ENCODE assay signal across 19 cellular contexts in the genomic region with DNA sequence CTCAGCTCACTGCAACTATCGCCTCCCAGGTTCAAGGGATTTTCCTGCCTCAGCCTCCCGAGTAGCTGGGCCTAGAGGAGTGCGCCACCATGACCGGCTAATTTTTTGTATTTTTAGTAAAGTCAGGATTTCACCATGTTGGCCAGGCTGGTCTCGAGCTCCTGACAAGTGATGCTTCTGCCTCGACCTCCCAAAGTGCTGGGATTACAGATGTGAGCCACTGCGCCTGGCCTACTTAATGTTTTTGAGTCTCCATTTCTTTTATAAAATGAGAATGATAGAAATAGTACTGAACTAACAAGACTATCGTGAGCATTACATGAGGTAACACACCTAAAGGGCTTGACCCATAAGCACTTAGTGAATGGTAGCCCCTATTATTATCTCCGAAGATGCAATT. TPM values are rescaled to one million over a fixed set of nuclear protein-coding genes. Genes with fewer than 3 reads are reported as not detected.
DNase-seq lines count a peak whose midpoint lies in the region; ATAC-seq and TF ChIP-seq lines count a peak whose summit lies in the region.
"Had no signal": no experiment of that assay in that cellular context is flagged by ENCODE, and none has a peak within 500 bp of the region (broad histone marks: within the 10 kb centered on the region; RNA-seq: fewer than 3 reads in every experiment).

No MANE protein-coding gene starts in this region.

- no peak for TF ChIP-seq EP300 in neural cell (conservative IDR thresholded peaks at IDR 0.05; ENCODE audit: poor library complexity, severe bottlenecking)

- H3K79me2 ChIP-seq in OCI-LY7 (ENCODE audit: insufficient read depth, low read depth, low read length) = no peaks in the 10 kb centered on the region
- no peaks in the 10 kb centered on the region for H3K79me2 ChIP-seq in neural cell (replicated peaks; ENCODE audit: insufficient read depth, low read length)

- H3K27ac ChIP-seq in OCI-LY7 (ENCODE audit: low read depth, low read length, poor library complexity, severe bottlenecking) (peak overlapping the region; percentile 89), endodermal cell (ENCODE audit: low read depth, low read length) (peak overlapping the region; percentile 100), neural cell (ENCODE audit: low read length) (peak overlapping the region; percentile 57)
- H3K27ac ChIP-seq: esophagus muscularis mucosa, heart right ventricle, sigmoid colon had no signal

- H3K9me2 ChIP-seq in OCI-LY7 (ENCODE audit: insufficient read depth, low read length) = no peaks in the 10 kb centered on the region
- no peaks in the 10 kb centered on the region for H3K9me2 ChIP-seq in neural cell (ENCODE audit: insufficient read depth, low read length)

- H3K27me3 ChIP-seq in endodermal cell (ENCODE audit: control insufficient read depth, insufficient read depth, low read length, poor library complexity, severe bottlenecking) = no peaks in the 10 kb centered on the region
- no peaks in the 10 kb centered on the region for H3K27me3 ChIP-seq in neural cell (ENCODE audit: insufficient read depth, low read depth, low read length)
- H3K27me3 ChIP-seq: heart right ventricle, sigmoid colon, upper lobe of right lung had no signal

- ATAC-seq in GM19395 (IDR thresholded peaks at IDR 0.05; ENCODE audit: unreplicated experiment) (no peak), HG03139 (IDR thresholded peaks at IDR 0.05; ENCODE audit: unreplicated experiment) (no peak)
- ATAC-seq: activated T-cell treated with anti-CD3 and anti-CD28 coated beads, Interleukin-2, amount 50 U/mL, for 72 hours; heart right ventricle; left colon had no signal

- peak overlapping the region in 6 of 7 donors; percentile 53 to 91 (median 76) for H3K27ac Mint-ChIP-seq in CD14-positive monocyte
- peak overlapping the region; percentile 99 for H3K27ac Mint-ChIP-seq in endodermal cell
- H3K27ac Mint-ChIP-seq: activated CD4-positive, alpha-beta memory T cell treated with anti-CD3 and anti-CD28 coated beads, Interleukin-2, amount 10 ng/mL, durations not matched to agents 7 days and 5 days; activated T-cell treated with anti-CD3 and anti-CD28 coated beads, Interleukin-2, amount 50 U/mL, for 72 hours had no signal

- H3K4me3 Mint-ChIP-seq in CD14-positive monocyte = peak overlapping the region in 1 of 2 donors; percentile 24
- H3K4me3 Mint-ChIP-seq in endodermal cell = peak overlapping the region; percentile 48
- H3K4me3 Mint-ChIP-seq: activated CD4-positive, alpha-beta memory T cell treated with anti-CD3 and anti-CD28 coated beads, Interleukin-2, amount 10 ng/mL, durations not matched to agents 7 days and 5 days; activated T-cell treated with anti-CD3 and anti-CD28 coated beads, Interleukin-2, amount 50 U/mL, for 72 hours had no signal

- POLR2A ChIA-PET in OCI-LY7 (lab: Charles Lee) = interaction anchor here (0.6 to 6.7 kb wide), 7 partner anchors 8 to 129 kb away, joined by 3 to 68 read pairs (median 4); no protein-coding TSS in a partner anchor

- intact Hi-C loops in CD14-positive monocyte (cut with micrococcal nuclease) (no loop called here), OCI-LY7 (cut with micrococcal nuclease; ENCODE audit: unreplicated experiment) (loop anchor here (2.0 kb wide), 2 partner anchors 15 to 21 kb away; a partner anchor contains a TSS)

- CTCF ChIA-PET in OCI-LY7 (lab: Charles Lee; ENCODE audit: unreplicated experiment) = interaction anchor here (1.0 to 1.6 kb wide), 2 partner anchors 15 to 25 kb away, joined by 4 to 5 read pairs; no protein-coding TSS in a partner anchor

- H3K27me3 Mint-ChIP-seq in CD14-positive monocyte (ENCODE audit: low read depth in 3 of 3) (peaks cover 3 to 5% (median 3%) of the 10 kb centered on the region in 3 donors), endodermal cell (ENCODE audit: insufficient read depth) (no peaks in the 10 kb centered on the region)

- H3K36me3 ChIP-seq in OCI-LY7 (ENCODE audit: insufficient read depth, low read length) (peaks cover 31% of the 10 kb centered on the region), endodermal cell (ENCODE audit: control insufficient read depth, insufficient read depth, low read length) (peaks cover 26% of the 10 kb centered on the region), neural cell (ENCODE audit: insufficient read depth, low read length) (peaks cover 6% of the 10 kb centered on the region)

- H3K4me1 ChIP-seq in OCI-LY7 (ENCODE audit: insufficient read depth, low read length, poor library complexity, severe bottlenecking) = peaks cover 62% of the 10 kb centered on the region
- peaks cover 21% of the 10 kb centered on the region for H3K4me1 ChIP-seq in endodermal cell (ENCODE audit: control insufficient read depth, insufficient read depth, low read length)

- H3K9ac ChIP-seq in endodermal cell (ENCODE audit: extremely low read depth, low read length, poor library complexity, severe bottlenecking) (peak overlapping the region; percentile 96), neural cell (ENCODE audit: low read length) (no peak overlapping the region)

- H3K36me3 Mint-ChIP-seq in CD14-positive monocyte (peaks cover 32 to 43% of the 10 kb centered on the region in 2 donors), endodermal cell (ENCODE audit: low read depth) (peaks cover 22% of the 10 kb centered on the region)

- H3K4me1 Mint-ChIP-seq in CD14-positive monocyte (peaks cover 27% of the 10 kb centered on the region), endodermal cell (peaks cover 51% of the 10 kb centered on the region)

- WGBS in endodermal cell (ENCODE audit: insufficient coverage in 1 of 2, insufficient read length in 1 of 2), 2 experiments = 76 to 84% methylated on average over 5 to 9 of the region's 9 CpGs

- no TSS peak for BruUV-seq in OCI-LY7 (replicated peaks; lab: Mats Ljungman, UMichigan)

- H3K4me3 ChIP-seq in OCI-LY7 (ENCODE audit: low read depth, low read length, poor library complexity, severe bottlenecking) (peak overlapping the region; percentile 48), endodermal cell (ENCODE audit: low read length) (no peak overlapping the region), neural cell (ENCODE audit: low read length) (no peak overlapping the region)
- H3K4me3 ChIP-seq: esophagus muscularis mucosa, heart right ventricle, sigmoid colon, upper lobe of right lung had no signal

- H3K4me2 ChIP-seq in OCI-LY7 (ENCODE audit: low read length) (peak overlapping the region; percentile 82), neural cell (ENCODE audit: low read length) (no peak overlapping the region)

- peak overlapping the region; percentile 71; the same call in 1 of the 2 replicates for H2AFZ ChIP-seq in OCI-LY7 (ENCODE audit: low read length)
- H2AFZ ChIP-seq in neural cell (ENCODE audit: low read depth, low read length) = no peak overlapping the region

- TF ChIP-seq CTCF in CD14-positive monocyte (IDR thresholded peaks at IDR 0.05) (no peak), OCI-LY7 (conservative IDR thresholded peaks at IDR 0.05; ENCODE audit: low read length) (no peak), endodermal cell (conservative IDR thresholded peaks at IDR 0.05) (no peak), neural cell (IDR thresholded peaks at IDR 0.05; ENCODE audit: poor library complexity, severe bottlenecking) (no peak)

- H4K20me1 ChIP-seq in OCI-LY7 (ENCODE audit: insufficient read depth, low read length) (no peaks in the 10 kb centered on the region), neural cell (ENCODE audit: insufficient read depth) (no peaks in the 10 kb centered on the region)

- no peak for TF ChIP-seq RAD21 in neural cell (conservative IDR thresholded peaks at IDR 0.05)

- H3F3A ChIP-seq in neural cell (ENCODE audit: insufficient read depth, low read length, poor library complexity, severe bottlenecking) = peaks cover 4% of the 10 kb centered on the region

- DNase-seq in CD14-positive monocyte (ENCODE audit: low spot score) (no peak), OCI-LY7 (ENCODE audit: low spot score) (no peak), endodermal cell (no peak), dermis blood vessel endothelial cell (no peak), NCI-H524 (lab: John Stamatoyannopoulos, UW) (no peak)
- DNase-seq: activated CD4-positive, alpha-beta memory T cell treated with anti-CD3 and anti-CD28 coated beads, Interleukin-2, amount 10 ng/mL, durations not matched to agents 7 days and 5 days; activated T-cell treated with anti-CD3 and anti-CD28 coated beads, Interleukin-2, amount 50 U/mL, for 72 hours; DMS 273 treated with DMSO at 0.1 percent for 48 hours; heart right ventricle; left colon; NCI-H1930; SHP77 treated with DMSO at 0.1 percent for 48 hours; sigmoid colon; stimulated activated CD4-positive, alpha-beta T cell treated with anti-CD3 and anti-CD28 coated beads, Interleukin-4, amount 100 ng/mL, for 24 hours; upper lobe of right lung had no signal

- H3K9me3 Mint-ChIP-seq in CD14-positive monocyte (no peaks in the 10 kb centered on the region), endodermal cell (no peaks in the 10 kb centered on the region)
- H3K9me3 Mint-ChIP-seq: activated CD4-positive, alpha-beta memory T cell treated with anti-CD3 and anti-CD28 coated beads, Interleukin-2, amount 10 ng/mL, durations not matched to agents 7 days and 5 days; activated T-cell treated with anti-CD3 and anti-CD28 coated beads, Interleukin-2, amount 50 U/mL, for 72 hours had no signal

- H3K9me3 ChIP-seq in OCI-LY7 (ENCODE audit: low read length) = no peaks in the 10 kb centered on the region
- H3K9me3 ChIP-seq in endodermal cell (ENCODE audit: control insufficient read depth, low read length) = no peaks in the 10 kb centered on the region
- no peaks in the 10 kb centered on the region for H3K9me3 ChIP-seq in neural cell (ENCODE audit: low read length)
- H3K9me3 ChIP-seq: esophagus muscularis mucosa, heart right ventricle, sigmoid colon, upper lobe of right lung had no signal

TF ChIP-seq in neural cell, 6 proteins besides CTCF, POLR2A, EP300 and RAD21 (continues in another document):
- TF ChIP-seq POLR2AphosphoS5 (IDR thresholded peaks at IDR 0.05) (no peak), TAF1 (IDR thresholded peaks at IDR 0.05; ENCODE audit: low read depth) (no peak)

RNA-seq across cellular contexts. Expression of a gene that starts 21.4 kb away (rescaled TPM):
- polyA plus RNA-seq in CD14-positive monocyte (10 to 100 TPM in 1 of 2 donors, 1 to 10 TPM in 1; 9.1 to 21.9 TPM), neural cell (1.4 and 2.9 TPM in 2 replicates)
- total RNA-seq in OCI-LY7 (2014; rRNA removed; shearing (Covaris generic)) = 6.5 and 9.1 TPM in 2 replicates
- total RNA-seq in OCI-LY7 (2022) (5.3 and 7.9 TPM in 2 replicates), endodermal cell (10 to 100 TPM; 13.4 to 19.1 TPM), dermis blood vessel endothelial cell (4.6 and 5.0 TPM in 2 replicates)
- polyA plus RNA-seq in endodermal cell (2013, experiment 1 of 2) = 21.8 TPM
- 21.0 TPM for polyA plus RNA-seq in endodermal cell (2013, experiment 2 of 2)
- polyA minus RNA-seq in neural cell = 2.5 and 3.2 TPM in 2 replicates

RNA-seq across cellular contexts. Expression of a gene that starts 56.6 kb away (rescaled TPM):
- not detected for polyA plus RNA-seq in CD14-positive monocyte
- not detected in 2 replicates for total RNA-seq in OCI-LY7 (2014; rRNA removed; shearing (Covaris generic))
- not detected in 2 replicates for total RNA-seq in OCI-LY7 (2022)
- total RNA-seq in endodermal cell = under 1 TPM; 0.38 to 0.53 TPM
- 14.6 TPM for polyA plus RNA-seq in endodermal cell (2013, experiment 1 of 2)
- 13.5 TPM for polyA plus RNA-seq in endodermal cell (2013, experiment 2 of 2)
- 7.7 and 11.7 TPM in 2 replicates for polyA plus RNA-seq in neural cell
- polyA minus RNA-seq in neural cell = 4.4 TPM in 2 replicates
- not detected in 2 replicates for total RNA-seq in dermis blood vessel endothelial cell
- total RNA-seq: activated CD4-positive, alpha-beta memory T cell treated with anti-CD3 and anti-CD28 coated beads, Interleukin-2, amount 10 ng/mL, durations not matched to agents 7 days and 5 days; activated T-cell treated with anti-CD3 and anti-CD28 coated beads, Interleukin-2, amount 50 U/mL, for 72 hours had no signal
